ENCODE assay signal across 28 cellular contexts in the genomic region with DNA sequence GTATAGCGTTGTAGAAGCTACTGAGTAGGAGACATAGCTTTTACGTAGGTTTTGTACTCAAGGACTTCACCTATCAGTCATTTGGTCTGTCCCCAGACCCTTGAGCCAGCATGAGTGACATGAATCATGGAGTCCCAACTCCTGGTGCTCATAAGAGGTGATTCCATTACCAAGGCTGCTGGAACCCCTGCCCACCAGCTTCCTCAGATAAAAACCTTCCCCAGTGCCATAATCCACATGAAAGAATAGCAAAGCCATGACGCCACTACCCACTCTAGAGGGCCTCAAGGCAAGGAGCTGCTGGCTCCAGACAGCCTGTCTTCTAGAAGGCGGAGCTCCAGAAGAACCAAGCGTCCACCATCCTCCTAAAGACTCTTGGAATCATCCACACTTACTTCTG.
"Had no signal": no experiment of that assay in that cellular context is flagged by ENCODE, and none has a peak within 500 bp of the region (broad histone marks: within the 10 kb centered on the region; RNA-seq: fewer than 3 reads in every experiment).

No MANE protein-coding gene starts in this region.

- ATAC-seq: naive thymus-derived CD8-positive, alpha-beta T cell; natural killer cell treated with Interleukin-12 subunit alpha and Interleukin-12 subunit beta and Interleukin-15 and Interleukin-18, amount 100 ng/mL, for 72 hours; pancreas; right cardiac atrium; right lobe of liver; stimulated activated memory B cell treated with anti-CD40 and anti-IgM and Interleukin-4, amounts not matched to agents 10 μg/mL and 1 μg/mL and 100 μg/mL, for 72 hours; upper lobe of right lung had no signal

- H3K27ac ChIP-seq: neutrophil, pancreas, prostate gland, right lobe of liver, sigmoid colon, stomach, thoracic aorta, thyroid gland, tibial nerve, upper lobe of right lung, uterus had no signal

- H3K4me1 Mint-ChIP-seq: naive B cell; naive thymus-derived CD8-positive, alpha-beta T cell; nephron progenitor cell; neural crest cell; stimulated activated memory B cell treated with anti-CD40 and anti-IgM and Interleukin-4, amounts not matched to agents 10 μg/mL and 1 μg/mL and 100 μg/mL, for 72 hours had no signal

- H3K4me1 ChIP-seq: pancreas, prostate gland, sigmoid colon, tibial nerve, upper lobe of right lung, uterus had no signal

- H3K9me3 Mint-ChIP-seq: naive B cell; naive thymus-derived CD8-positive, alpha-beta T cell; natural killer cell treated with Interleukin-12 subunit alpha and Interleukin-12 subunit beta and Interleukin-15 and Interleukin-18, amount 100 ng/mL, for 72 hours; nephron progenitor cell; stimulated activated memory B cell treated with anti-CD40 and anti-IgM and Interleukin-4, amounts not matched to agents 10 μg/mL and 1 μg/mL and 100 μg/mL, for 72 hours; stimulated activated naive CD8-positive, alpha-beta T cell treated with anti-CD3 and anti-CD28 coated beads, Interleukin-15, Interleukin-2, amounts not matched to agents 100 ng/mL and 50 ng/mL, for 24 hours had no signal

- H3K36me3 Mint-ChIP-seq: natural killer cell treated with Interleukin-12 subunit alpha and Interleukin-12 subunit beta and Interleukin-15 and Interleukin-18, amount 100 ng/mL, for 72 hours had no signal

- H3K4me3 Mint-ChIP-seq: naive B cell; naive thymus-derived CD8-positive, alpha-beta T cell; natural killer cell treated with Interleukin-12 subunit alpha and Interleukin-12 subunit beta and Interleukin-15 and Interleukin-18, amount 100 ng/mL, for 72 hours; nephron progenitor cell; neural crest cell; stimulated activated memory B cell treated with anti-CD40 and anti-IgM and Interleukin-4, amounts not matched to agents 10 μg/mL and 1 μg/mL and 100 μg/mL, for 72 hours; stimulated activated naive CD8-positive, alpha-beta T cell treated with anti-CD3 and anti-CD28 coated beads, Interleukin-15, Interleukin-2, amounts not matched to agents 100 ng/mL and 50 ng/mL, for 24 hours; type B pancreatic cell had no signal

- H3K9me3 ChIP-seq: neutrophil, pancreas, prostate gland, right lobe of liver, sigmoid colon, stomach, thoracic aorta, thyroid gland, tibial nerve, upper lobe of right lung, uterus had no signal

- DNase-seq: naive B cell; naive thymus-derived CD8-positive, alpha-beta T cell; nephron progenitor cell; nucleus accumbens; pancreas; retina; right cardiac atrium; right lobe of liver; sigmoid colon; small intestine; stimulated activated CD4-positive, alpha-beta T cell treated with anti-CD3 and anti-CD28 coated beads, Interleukin-15, amount 100 ng/mL, for 24 hours; stimulated activated CD4-positive, alpha-beta T cell treated with anti-CD3 and anti-CD28 coated beads, Interleukin-2, amount 100 ng/mL, for 24 hours; stimulated activated CD4-positive, alpha-beta T cell treated with anti-CD3 and anti-CD28 coated beads, Interleukin-2, amount 100 ng/mL, for 48 hours; stimulated activated CD4-positive, alpha-beta T cell treated with anti-CD3 and anti-CD28 coated beads, Interleukin-4, amount 100 ng/mL, for 24 hours; stimulated activated naive CD4-positive, alpha-beta T cell; stomach; thyroid gland; upper lobe of right lung; uterus had no signal

- H3K27me3 ChIP-seq: neutrophil, pancreas, right lobe of liver, sigmoid colon, stomach, thyroid gland, tibial nerve, upper lobe of right lung, uterus had no signal

- H3K27ac Mint-ChIP-seq: natural killer cell treated with Interleukin-12 subunit alpha and Interleukin-12 subunit beta and Interleukin-15 and Interleukin-18, amount 100 ng/mL, for 72 hours; nephron progenitor cell; stimulated activated memory B cell treated with anti-CD40 and anti-IgM and Interleukin-4, amounts not matched to agents 10 μg/mL and 1 μg/mL and 100 μg/mL, for 72 hours; stimulated activated naive CD8-positive, alpha-beta T cell treated with anti-CD3 and anti-CD28 coated beads, Interleukin-15, Interleukin-2, amounts not matched to agents 100 ng/mL and 50 ng/mL, for 24 hours; type B pancreatic cell had no signal

- H3K36me3 ChIP-seq: neutrophil, pancreas, prostate gland, right lobe of liver, thoracic aorta, thyroid gland, uterus had no signal

- H3K4me3 ChIP-seq: pancreas, prostate gland, right lobe of liver, sigmoid colon, stomach, thoracic aorta, thyroid gland, tibial nerve, upper lobe of right lung, uterus had no signal
